ENCODE assay signal across 35 cellular contexts in genomic region chr11:62390237-62390636, GRCh38. TPM values are rescaled to one million over a fixed set of nuclear protein-coding genes. Genes with fewer than 3 reads are reported as not detected.
"Had no signal": no experiment of that assay in that cellular context is flagged by ENCODE, and none has a peak within 500 bp of the region (broad histone marks: within the 10 kb centered on the region; RNA-seq: fewer than 3 reads in every experiment).

No MANE protein-coding gene starts in this region.

- DNase-seq: activated CD4-positive, alpha-beta memory T cell treated with anti-CD3 and anti-CD28 coated beads for 36 hours; activated CD4-positive, alpha-beta T cell treated with anti-CD3 and anti-CD28 coated beads for 36 hours; activated CD4-positive, alpha-beta T cell treated with anti-CD3 and anti-CD28 coated beads, Interleukin-2, amount 10 ng/mL, durations not matched to agents 24 days and 14 days; activated CD4-positive, CD25-positive, alpha-beta regulatory T cell; activated CD4-positive, CD25-positive, alpha-beta regulatory T cell treated with anti-CD3 and anti-CD28 coated beads, Interleukin-2, amount 50 U/mL, for 72 hours; activated CD8-positive, alpha-beta memory T cell treated with anti-CD3 and anti-CD28 coated beads, Interleukin-2, amount 10 ng/mL, durations not matched to agents 7 days and 5 days; activated CD8-positive, alpha-beta memory T cell treated with anti-CD3 and anti-CD28 coated beads, Interleukin-2, amount 50 U/mL, for 4 hours; activated CD8-positive, alpha-beta T cell treated with anti-CD3 and anti-CD28 coated beads, Interleukin-2, amount 10 ng/mL, durations not matched to agents 7 days and 5 days; activated gamma-delta T cell treated with Interleukin-2 at 50 U/mL for 16 hours; activated naive CD4-positive, alpha-beta T cell treated with anti-CD3 and anti-CD28 coated beads, Interleukin-2, amount 50 U/mL, for 16 hours; activated naive CD4-positive, alpha-beta T cell treated with Interleukin-2 at 50 U/mL for 16 hours; activated T-cell treated with anti-CD3 and anti-CD28 coated beads, Interleukin-2, amount 50 U/mL, for 1 hour; activated T-cell treated with anti-CD3 and anti-CD28 coated beads, Interleukin-2, amount 50 U/mL, for 48 hours; amniotic stem cell; anterior cingulate cortex; brain microvascular endothelial cell; dorsolateral prefrontal cortex; effector memory CD4-positive, alpha-beta T cell; endodermal cell; foreskin keratinocyte; gastrocnemius medialis; glutamatergic neuron; heart left ventricle; T-helper 2 cell had no signal

- H3K9me3 ChIP-seq: esophagus muscularis mucosa, gastrocnemius medialis, heart left ventricle had no signal

- H3K4me3 ChIP-seq: coronary artery, dorsolateral prefrontal cortex, esophagus muscularis mucosa, gastrocnemius medialis, heart left ventricle had no signal

- ATAC-seq: activated CD4-positive, alpha-beta T cell treated with anti-CD3 and anti-CD28 coated beads for 36 hours; activated CD8-positive, alpha-beta memory T cell treated with anti-CD3 and anti-CD28 coated beads, Interleukin-2, amount 10 ng/mL, durations not matched to agents 7 days and 5 days; activated CD8-positive, alpha-beta T cell treated with anti-CD3 and anti-CD28 coated beads, Interleukin-2, amount 10 ng/mL, durations not matched to agents 7 days and 5 days; foreskin keratinocyte; gastrocnemius medialis; heart left ventricle had no signal

- H3K27me3 ChIP-seq: brain microvascular endothelial cell, dorsolateral prefrontal cortex, esophagus muscularis mucosa, foreskin keratinocyte, gastrocnemius medialis, heart left ventricle had no signal

- H3K36me3 ChIP-seq: brain microvascular endothelial cell, esophagus muscularis mucosa, gastrocnemius medialis, heart left ventricle had no signal

- H3K27ac ChIP-seq: brain microvascular endothelial cell, coronary artery, esophagus muscularis mucosa, foreskin keratinocyte, gastrocnemius medialis, heart left ventricle had no signal

RNA-seq across cellular contexts. Expression of gene SCGB1A1, which starts 28.6 kb away (rescaled TPM):
- total RNA-seq: activated CD4-positive, alpha-beta memory T cell treated with anti-CD3 and anti-CD28 coated beads for 36 hours; activated CD4-positive, alpha-beta T cell treated with anti-CD3 and anti-CD28 coated beads for 36 hours; activated CD4-positive, alpha-beta T cell treated with anti-CD3 and anti-CD28 coated beads, Interleukin-2, amount 10 ng/mL, durations not matched to agents 24 days and 14 days; activated CD8-positive, alpha-beta memory T cell treated with anti-CD3 and anti-CD28 coated beads for 36 hours; activated CD8-positive, alpha-beta memory T cell treated with anti-CD3 and anti-CD28 coated beads, Interleukin-2, amount 10 ng/mL, durations not matched to agents 7 days and 5 days; activated CD8-positive, alpha-beta T cell treated with anti-CD3 and anti-CD28 coated beads, Interleukin-2, amount 10 ng/mL, durations not matched to agents 7 days and 5 days; activated T-helper 1 cell treated with anti-CD3 and anti-CD28 coated beads, Interleukin-12 subunit alpha, Interleukin-12 subunit beta, Interleukin-2, Interleukin-4 antibody, amounts not matched to agents 30 ng/mL and 10 ng/mL and 1 ng/mL, durations not matched to agents 14 hours and 24 hours and 36 hours; activated T-helper 2 cell treated with anti-CD3 and anti-CD28 coated beads, Interferon-gamma antibody, Interleukin-2, Interleukin-4, amounts not matched to agents 10 μg/mL and 5 μg/mL and 100 μg/mL, durations not matched to agents 14 hours and 24 hours and 36 hours; astrocyte; bronchial epithelial cell; cardiac septum; cerebellum; endodermal cell; epithelial cell of proximal tubule; foreskin keratinocyte; gastrocnemius medialis; heart left ventricle; T-helper 1 cell treated with Interleukin-12 subunit alpha and Interleukin-12 subunit beta and Interleukin-4 antibody, amounts not matched to agents 30 ng/mL and 1 ng/mL, for 36 hours had no signal
- polyA plus RNA-seq: foreskin keratinocyte, heart left ventricle had no signal
